Comparison of ENCODE assay signal across 26 cellular contexts in genomic region chr9:111411266-111411665, GRCh38.
"Had no signal": no experiment of that assay in that cellular context is flagged by ENCODE, and none has a peak within 500 bp of the region (broad histone marks: within the 10 kb centered on the region; RNA-seq: fewer than 3 reads in every experiment).

No MANE protein-coding gene starts in this region.

- H3K4me1 Mint-ChIP-seq: activated CD8-positive, alpha-beta memory T cell treated with anti-CD3 and anti-CD28 coated beads, Interleukin-2, amount 10 ng/mL, durations not matched to agents 7 days and 5 days; activated naive CD4-positive, alpha-beta T cell treated with anti-CD3 and anti-CD28 coated beads, Interleukin-2, amount 10 ng/mL, durations not matched to agents 7 days and 5 days; activated naive CD8-positive, alpha-beta T cell treated with anti-CD3 and anti-CD28 coated beads for 36 hours; activated T-helper 17 cell treated with anti-CD3 and anti-CD28 coated beads, Interleukin-2, amount 50 U/mL, for 72 hours; central memory CD8-positive, alpha-beta T cell had no signal

- ATAC-seq: activated CD8-positive, alpha-beta memory T cell treated with anti-CD3 and anti-CD28 coated beads, Interleukin-2, amount 10 ng/mL, durations not matched to agents 7 days and 5 days; activated T-helper 17 cell treated with anti-CD3 and anti-CD28 coated beads, Interleukin-2, amount 50 U/mL, for 72 hours had no signal

- H3K9me3 ChIP-seq: adrenal gland, breast epithelium, Peyer's patch, SJCRH30, SK-N-SH had no signal

- H3K4me1 ChIP-seq: adrenal gland, breast epithelium, Peyer's patch, SJCRH30 had no signal

- H3K27ac Mint-ChIP-seq: activated CD8-positive, alpha-beta memory T cell treated with anti-CD3 and anti-CD28 coated beads, Interleukin-2, amount 10 ng/mL, durations not matched to agents 7 days and 5 days; activated naive CD4-positive, alpha-beta T cell treated with anti-CD3 and anti-CD28 coated beads, Interleukin-2, amount 10 ng/mL, durations not matched to agents 7 days and 5 days; activated naive CD8-positive, alpha-beta T cell treated with anti-CD3 and anti-CD28 coated beads for 36 hours; activated T-helper 17 cell treated with anti-CD3 and anti-CD28 coated beads, Interleukin-2, amount 50 U/mL, for 72 hours had no signal

- H3K9me2 ChIP-seq: SK-N-SH had no signal

- H3K4me2 ChIP-seq: SK-N-SH had no signal

- H3K9ac ChIP-seq: SK-N-SH had no signal

- H3K27ac ChIP-seq: adrenal gland, breast epithelium, Peyer's patch, RWPE1, SJCRH30 had no signal

- DNase-seq: activated CD4-positive, alpha-beta T cell treated with anti-CD3 and anti-CD28 coated beads for 48 hours; activated CD4-positive, alpha-beta T cell treated with anti-CD3 and anti-CD28 coated beads, Interleukin-2, amount 50 U/mL, for 4 hours; activated CD4-positive, CD25-positive, alpha-beta regulatory T cell treated with anti-CD3 and anti-CD28 coated beads, Interleukin-2, amount 50 U/mL, for 72 hours; activated CD8-positive, alpha-beta memory T cell treated with anti-CD3 and anti-CD28 coated beads, Interleukin-2, amount 10 ng/mL, durations not matched to agents 7 days and 5 days; activated gamma-delta T cell treated with Interleukin-2 at 50 U/mL for 16 hours; activated naive CD4-positive, alpha-beta T cell treated with anti-CD3 and anti-CD28 coated beads, Interleukin-2, amount 10 ng/mL, durations not matched to agents 7 days and 5 days; activated naive CD8-positive, alpha-beta T cell treated with anti-CD3 and anti-CD28 coated beads for 36 hours; activated T-cell treated with anti-CD3 and anti-CD28 coated beads, Interleukin-2, amount 50 U/mL, for 48 hours; adrenal gland; aorta; Kasumi-1; KBM-7; NCI-H1048; NCI-H146; NCI-H187 treated with DMSO at 0.1 percent for 48 hours; NCI-H2081 treated with DMSO at 0.1 percent for 48 hours; NCI-H446; NCI-H524; Peyer's patch; Right ventricle myocardium superior; SJCRH30; SK-N-SH had no signal

- H3K27me3 ChIP-seq: adrenal gland, breast epithelium, Peyer's patch, SJCRH30 had no signal

- H3K4me3 ChIP-seq: adrenal gland, breast epithelium, Peyer's patch, SJCRH30 had no signal

- H3K4me3 Mint-ChIP-seq: activated CD8-positive, alpha-beta memory T cell treated with anti-CD3 and anti-CD28 coated beads, Interleukin-2, amount 10 ng/mL, durations not matched to agents 7 days and 5 days; activated naive CD4-positive, alpha-beta T cell treated with anti-CD3 and anti-CD28 coated beads, Interleukin-2, amount 10 ng/mL, durations not matched to agents 7 days and 5 days; activated naive CD8-positive, alpha-beta T cell treated with anti-CD3 and anti-CD28 coated beads for 36 hours; activated T-helper 17 cell treated with anti-CD3 and anti-CD28 coated beads, Interleukin-2, amount 50 U/mL, for 72 hours; central memory CD8-positive, alpha-beta T cell had no signal

- H3K9me3 Mint-ChIP-seq: activated naive CD4-positive, alpha-beta T cell treated with anti-CD3 and anti-CD28 coated beads, Interleukin-2, amount 10 ng/mL, durations not matched to agents 7 days and 5 days; activated T-helper 17 cell treated with anti-CD3 and anti-CD28 coated beads, Interleukin-2, amount 50 U/mL, for 72 hours had no signal

- H3K27me3 Mint-ChIP-seq: activated CD8-positive, alpha-beta memory T cell treated with anti-CD3 and anti-CD28 coated beads, Interleukin-2, amount 10 ng/mL, durations not matched to agents 7 days and 5 days; activated naive CD4-positive, alpha-beta T cell treated with anti-CD3 and anti-CD28 coated beads, Interleukin-2, amount 10 ng/mL, durations not matched to agents 7 days and 5 days; activated naive CD8-positive, alpha-beta T cell treated with anti-CD3 and anti-CD28 coated beads for 36 hours; activated T-helper 17 cell treated with anti-CD3 and anti-CD28 coated beads, Interleukin-2, amount 50 U/mL, for 72 hours; central memory CD8-positive, alpha-beta T cell had no signal
